In genomic region chr16:14301150-14302030, GRCh38 we compare ENCODE assay signal across 8 cellular contexts.
DNase-seq lines count a peak whose midpoint lies in the region; ATAC-seq, FAIRE-seq and TF ChIP-seq lines count a peak whose summit lies in the region.

No MANE protein-coding gene starts in this region.

- TF ChIP-seq POLR2A in H1 (IDR thresholded peaks at IDR 0.05; ENCODE audit: control extremely low read depth in 1 of 2, low read depth in 2 of 2, low read length in 2 of 2) = no peak

- no peak overlapping the region for H3K56ac ChIP-seq in H1 (replicated peaks; ENCODE audit: insufficient read length, low read depth, low read length)

- POLR2A ChIA-PET in AG04450 (lab: Yijun Ruan, JAX) (interaction anchor here (0.6 to 1.0 kb wide), 5 partner anchors 16 to 201 kb away, joined by 3 to 7 read pairs (median 5); no protein-coding TSS in a partner anchor), H1 (lab: Charles Lee; ENCODE audit: partially characterized antibody) (interaction anchor here (0.7 to 1.4 kb wide), 4 partner anchors 9 to 54 kb away, joined by 3 to 6 read pairs (median 3); no protein-coding TSS in a partner anchor)
- POLR2A ChIA-PET in naive thymus-derived CD4-positive, alpha-beta T cell (lab: Charles Lee) = interaction anchor here (1.0 to 1.5 kb wide), 3 partner anchors 8 to 305 kb away, joined by 3 to 8 read pairs (median 5); no protein-coding TSS in a partner anchor

- peak; percentile 8 for ATAC-seq in GM19467 (IDR thresholded peaks at IDR 0.05; ENCODE audit: unreplicated experiment)
- ATAC-seq in SK-N-SH treated with all-trans-retinoic acid at 6 μM for 48 hours = peak; percentile 65
- ATAC-seq in naive thymus-derived CD4-positive, alpha-beta T cell = peak; percentile 36
- ATAC-seq in HG02885 (IDR thresholded peaks at IDR 0.05; ENCODE audit: poor library complexity, unreplicated experiment) = no peak

- no peak overlapping the region for H2BK20ac ChIP-seq in H1 (ENCODE audit: low read length)

- peak overlapping the region; percentile 81 for H3K4ac ChIP-seq in H1 (replicated peaks; ENCODE audit: insufficient read length, low read depth, low read length)

- no peak overlapping the region for H2BK120ac ChIP-seq in H1 (replicated peaks; ENCODE audit: low read depth, low read length)

- no peak for TF ChIP-seq CTCF in AG04450 (IDR thresholded peaks at IDR 0.05; ENCODE audit: low read depth, low read length)
- TF ChIP-seq CTCF in H1 (IDR thresholded peaks at IDR 0.05; ENCODE audit: control extremely low read depth in 1 of 3, insufficient read depth in 1 of 3, low read depth in 1 of 3, low read length in 3 of 3) = no peak

- H2BK5ac ChIP-seq in H1 (ENCODE audit: low read depth, low read length) = 0 out of 2 replicates have a peak overlapping the region, but pooled peaks have one; percentile 52

- peak overlapping the region; percentile 17; the same call in 1 of the 2 replicates for H2BK12ac ChIP-seq in H1 (ENCODE audit: low read depth, low read length)

- TF ChIP-seq EP300 in H1 (IDR thresholded peaks at IDR 0.05; ENCODE audit: borderline replicate concordance in 1 of 2, low read depth in 2 of 2, low read length in 2 of 2) = no peak

- H3K4me3 ChIP-seq in AG04450 (ENCODE audit: low read depth, low read length) = peak overlapping the region; percentile 69
- peak overlapping the region; percentile 34 to 73 (median 64) for H3K4me3 ChIP-seq in H1 (ENCODE audit: extremely low read depth in 1 of 4, insufficient read depth in 2 of 4, low read depth in 3 of 4, low read length in 4 of 4)
- peak overlapping the region; percentile 41 for H3K4me3 ChIP-seq in naive thymus-derived CD4-positive, alpha-beta T cell (ENCODE audit: low read length)

- peaks cover 7 to 35% (median 31%) of the 10 kb centered on the region in 7 donors for H3K4me1 Mint-ChIP-seq in naive thymus-derived CD4-positive, alpha-beta T cell

- H2AK5ac ChIP-seq in H1 (ENCODE audit: low read depth, low read length) = no peak overlapping the region

- H3K27ac Mint-ChIP-seq in naive thymus-derived CD4-positive, alpha-beta T cell = peak overlapping the region; percentile 32 to 89 (median 79)

- H3K18ac ChIP-seq in H1 (ENCODE audit: extremely low read depth, low read length) = peak overlapping the region; percentile 83

- peaks cover 0 to 43% (median 0%) of the 10 kb centered on the region in 5 donors for H3K27me3 Mint-ChIP-seq in naive thymus-derived CD4-positive, alpha-beta T cell

- H3K23ac ChIP-seq in H1 (ENCODE audit: insufficient read length) = no peak overlapping the region

- peaks cover 3 to 33% of the 10 kb centered on the region in 2 experiments; a peak in 3 of 4 replicates for H3K79me2 ChIP-seq in H1 (ENCODE audit: control insufficient read depth in 1 of 2, insufficient read depth in 2 of 2, low read length in 2 of 2)

- H3K4me1 ChIP-seq in H1 (replicated peaks in 1 of 4; ENCODE audit: control insufficient read depth in 3 of 4, insufficient read depth in 4 of 4, low read length in 3 of 4) = peaks cover 3 to 18% (median 9%) of the 10 kb centered on the region in 4 experiments; a peak in 5 of 7 replicates
- H3K4me1 ChIP-seq in naive thymus-derived CD4-positive, alpha-beta T cell (ENCODE audit: control insufficient read depth in 2 of 2, insufficient read depth in 2 of 2, low read length in 2 of 2) = peaks cover 7 to 8% of the 10 kb centered on the region in 2 donors

- FAIRE-seq in H1 (lab: Jason Lieb, UNC) = no peak

- peaks cover 0 to 2% of the 10 kb centered on the region in 2 experiments for H4K20me1 ChIP-seq in H1 (replicated peaks in 1 of 2; ENCODE audit: control insufficient read depth in 1 of 2, insufficient read depth in 2 of 2, low read length in 2 of 2)

- H3K27me3 ChIP-seq in AG04450 (ENCODE audit: control insufficient read depth, insufficient read depth, low read length) (no peaks in the 10 kb centered on the region), H1 (replicated peaks in 1 of 4; ENCODE audit: control insufficient read depth in 3 of 4, extremely low read depth in 1 of 4, insufficient read depth in 3 of 4, low read length in 3 of 4) (peaks cover 0 to 5% (median 0%) of the 10 kb centered on the region in 4 experiments; a peak in 2 of 7 replicates)
- H3K27me3 ChIP-seq in naive thymus-derived CD4-positive, alpha-beta T cell (ENCODE audit: control insufficient read depth in 2 of 2, insufficient read depth in 2 of 2, low read length in 2 of 2) = no peaks in the 10 kb centered on the region

- no peak for DNase-seq in AG04450 (ENCODE audit: low read depth, low spot score)
- no peak for DNase-seq in H1 (ENCODE audit: low read depth in 1 of 2, low spot score in 2 of 2)
- peak in 5 of 9 donors; percentile 22 to 63 (median 27) for DNase-seq in naive thymus-derived CD4-positive, alpha-beta T cell
- no peak for DNase-seq in NCI-H187 treated with DMSO at 0.1 percent for 48 hours (lab: John Stamatoyannopoulos, UW)
- DNase-seq in SHP77 treated with DMSO at 0.1 percent for 48 hours (lab: John Stamatoyannopoulos, UW) = no peak

- peak overlapping the region; percentile 38 for H4K5ac ChIP-seq in H1 (ENCODE audit: insufficient read length, low read depth, low read length)

- no peaks in the 10 kb centered on the region for H3K9me3 Mint-ChIP-seq in naive thymus-derived CD4-positive, alpha-beta T cell

- CTCF ChIA-PET in AG04450 (lab: Charles Lee) (interaction anchor here (0.6 to 1.8 kb wide), 5 partner anchors 16 to 381 kb away, joined by 4 to 7 read pairs (median 5); partner anchors contain the start of gene ERCC4), H1 (lab: Charles Lee; ENCODE audit: partially characterized antibody) (interaction anchor here (0.7 to 4.4 kb wide), 11 partner anchors 8 to 604 kb away, joined by 3 to 20 read pairs (median 3); no protein-coding TSS in a partner anchor)
- CTCF ChIA-PET in naive thymus-derived CD4-positive, alpha-beta T cell (lab: Charles Lee) = interaction anchor here (0.8 to 2.8 kb wide), 6 partner anchors 8 to 228 kb away, joined by 3 to 12 read pairs (median 4); no protein-coding TSS in a partner anchor

- H4K8ac ChIP-seq in H1 (ENCODE audit: extremely low read depth, insufficient read depth, low read length) = no peak overlapping the region; the same call in 1 of the 2 replicates

- H3K36me3 Mint-ChIP-seq in naive thymus-derived CD4-positive, alpha-beta T cell = no peaks in the 10 kb centered on the region

- TF ChIP-seq RAD21 in H1 (IDR thresholded peaks at IDR 0.05 in 1 of 2, conservative IDR thresholded peaks at IDR 0.05 in 1 of 2; ENCODE audit: low read depth in 2 of 2, low read length in 2 of 2) = no peak

- no peaks in the 10 kb centered on the region for H3K36me3 ChIP-seq in H1 (ENCODE audit: control insufficient read depth in 2 of 4, insufficient read depth in 4 of 4, low read length in 3 of 4)
- H3K36me3 ChIP-seq in naive thymus-derived CD4-positive, alpha-beta T cell (ENCODE audit: control insufficient read depth in 2 of 3, insufficient read depth in 3 of 3, low read length in 3 of 3) = peaks cover 0 to 4% (median 0%) of the 10 kb centered on the region in 3 experiments

- H3K23me2 ChIP-seq in H1 (ENCODE audit: low read depth, low read length) = peaks cover 14% of the 10 kb centered on the region

- H3K4me3 Mint-ChIP-seq in naive thymus-derived CD4-positive, alpha-beta T cell = peak overlapping the region; percentile 83 to 91 (median 88)

- H3K9me3 ChIP-seq in AG04450 (ENCODE audit: control insufficient read depth, insufficient read depth, low read length) = no peaks in the 10 kb centered on the region; the same call in 1 of the 2 replicates
- no peaks in the 10 kb centered on the region for H3K9me3 ChIP-seq in H1 (ENCODE audit: insufficient read depth in 2 of 2, low read depth in 1 of 2, low read length in 1 of 2)
- H3K9me3 ChIP-seq in naive thymus-derived CD4-positive, alpha-beta T cell (ENCODE audit: control insufficient read depth in 2 of 3, low read length in 3 of 3) = no peaks in the 10 kb centered on the region

- no peak overlapping the region for H2AFZ ChIP-seq in H1 (ENCODE audit: low read length)

- intact Hi-C loops in naive thymus-derived CD4-positive, alpha-beta T cell (cut with micrococcal nuclease) = loop anchor here (1.0 to 10.0 kb wide), 12 partner anchors 8 to 331 kb away; partner anchors contain the start of genes BFAR (in 2 of the 2) and PARN (in 1 of the 2)

- peak overlapping the region; percentile 72; the same call in 1 of the 2 replicates for H2BK15ac ChIP-seq in H1 (ENCODE audit: low read length)

- H3K14ac ChIP-seq in H1 (ENCODE audit: insufficient read length) = no peak overlapping the region

- peak overlapping the region; percentile 51 for H4K91ac ChIP-seq in H1 (replicated peaks; ENCODE audit: insufficient read length, low read length)

- H3K4me2 ChIP-seq in H1 (ENCODE audit: insufficient read depth in 1 of 2, low read depth in 2 of 2, low read length in 2 of 2) = peak overlapping the region; percentile 76 to 96

- 4% methylated on average over 24 of the region's 34 CpGs; no CpG with 5 or more reads in 1 of the 2 experiments for WGBS in H1 (ENCODE audit: extremely low coverage in 1 of 2, insufficient coverage in 1 of 2, insufficient read length in 1 of 2, insufficient replicate concordance in 2 of 2, low coverage in 1 of 2, low lambda C conversion rate in 2 of 2, missing lambda C conversion rate in 1 of 2), 2 experiments

- H3K9ac ChIP-seq in H1 (replicated peaks in 1 of 4; ENCODE audit: extremely low read depth in 1 of 4, low read depth in 3 of 4, low read length in 3 of 4) = 0 out of 7 replicates have a peak overlapping the region, but pooled peaks of 2 of the 4 experiments have one; percentile 1 to 14

- H3K27ac ChIP-seq in AG04450 (ENCODE audit: low read depth, low read length) = peak overlapping the region; percentile 70
- no peak overlapping the region for H3K27ac ChIP-seq in H1 (ENCODE audit: low read depth, low read length)
- H3K27ac ChIP-seq in naive thymus-derived CD4-positive, alpha-beta T cell (ENCODE audit: low read depth, low read length) = peak overlapping the region; percentile 45

- H3K79me1 ChIP-seq in H1 (ENCODE audit: low read depth, low read length) = peaks cover 5% of the 10 kb centered on the region

TF ChIP-seq in H1, 55 proteins besides CTCF, POLR2A, EP300 and RAD21:
- TF ChIP-seq TAF1 (IDR thresholded peaks at IDR 0.05; ENCODE audit: low read depth, low read length) (0 out of 2 replicates have a peak, but pooled peaks have one; percentile 19), SRF (IDR thresholded peaks at IDR 0.05; ENCODE audit: low read depth, low read length) (no peak), TCF12 (IDR thresholded peaks at IDR 0.05; ENCODE audit: low read depth, low read length) (no peak), CREB1 (IDR thresholded peaks at IDR 0.05) (0 out of 2 replicates have a peak, but pooled peaks have one; percentile 19)

Comparison
In these comparisons a context has a peak if more than half of its experiments do, and no peak if none do; other contexts are left out.
1. DNase-seq: peak in naive thymus-derived CD4-positive, alpha-beta T cell (5 of 9); none in AG04450 (single experiment), H1 (0 of 2), NCI-H187 treated with DMSO at 0.1 percent for 48 hours (single experiment) and SHP77 treated with DMSO at 0.1 percent for 48 hours (single experiment).
2. Peak in every context shown above with its lines, with median percentiles within 50 percentile points of each other: H3K4me3 ChIP-seq.